In genomic region chr3:148930785-148931184, GRCh38 we compare ENCODE assay signal across 19 cellular contexts.
DNase-seq lines count a peak whose midpoint lies in the region; ATAC-seq, FAIRE-seq and TF ChIP-seq lines count a peak whose summit lies in the region.
"Had no signal": no experiment of that assay in that cellular context is flagged by ENCODE, and none has a peak within 500 bp of the region (broad histone marks: within the 10 kb centered on the region; RNA-seq: fewer than 3 reads in every experiment).

No MANE protein-coding gene starts in this region.

- peak overlapping the region; percentile 40 for H3K4me2 ChIP-seq in GM23248 (ENCODE audit: unreplicated experiment)
- no peak overlapping the region for H3K4me2 ChIP-seq in PC-3 (ENCODE audit: low read length)
- no peak overlapping the region for H3K4me2 ChIP-seq in fibroblast of lung (ENCODE audit: extremely low read depth, insufficient read depth, low read length)

- no peaks in the 10 kb centered on the region for H3K9me3 ChIP-seq in GM23248 (ENCODE audit: low read depth)
- H3K9me3 ChIP-seq in PC-3 (ENCODE audit: low read length): no peaks in the 10 kb centered on the region
- H3K9me3 ChIP-seq in fibroblast of lung (ENCODE audit: control insufficient read depth, insufficient read depth, low read depth, low read length): no peaks in the 10 kb centered on the region
- no peaks in the 10 kb centered on the region for H3K9me3 ChIP-seq in psoas muscle
- H3K9me3 ChIP-seq: ascending aorta, SJCRH30, thoracic aorta had no signal

- CTCF ChIA-PET in PC-3 (lab: Charles Lee): no interaction called here

- H3K4me3 ChIP-seq in GM23248: no peak overlapping the region
- no peak overlapping the region for H3K4me3 ChIP-seq in PC-3 (ENCODE audit: low read length)
- H3K4me3 ChIP-seq in fibroblast of lung (replicated peaks in 1 of 4; ENCODE audit: control extremely low read depth in 1 of 4, insufficient read depth in 1 of 4, low read depth in 3 of 4, low read length in 4 of 4): no peak overlapping the region
- no peak overlapping the region for H3K4me3 ChIP-seq in psoas muscle
- H3K4me3 ChIP-seq: ascending aorta, SJCRH30, skin epidermis, thoracic aorta had no signal

- H3K4me1 ChIP-seq in GM23248 (ENCODE audit: insufficient read depth) (peaks cover 15% of the 10 kb centered on the region), PC-3 (ENCODE audit: insufficient read depth, low read length) (no peaks in the 10 kb centered on the region), fibroblast of lung (ENCODE audit: control insufficient read depth, extremely low read depth, insufficient read depth, low read length) (no peaks in the 10 kb centered on the region), psoas muscle (peaks cover 6% of the 10 kb centered on the region)
- H3K4me1 ChIP-seq: ascending aorta, parathyroid adenoma had no signal

- H3K27me3 ChIP-seq in GM23248 (replicated peaks; ENCODE audit: insufficient read depth) (no peaks in the 10 kb centered on the region), PC-3 (ENCODE audit: low read length) (peaks cover 18% of the 10 kb centered on the region; the same call in 1 of the 2 replicates), fibroblast of lung (ENCODE audit: control insufficient read depth, insufficient read depth, low read length) (no peaks in the 10 kb centered on the region), psoas muscle (ENCODE audit: insufficient read depth in 3 of 3, low read length in 2 of 3) (no peaks in the 10 kb centered on the region)
- H3K27me3 ChIP-seq: ascending aorta, SJCRH30 had no signal

- DNase-seq in GM23248 (peak; percentile 73), PC-3 (peak; percentile 67), fibroblast of lung (ENCODE audit: low read depth in 2 of 2) (peak; percentile 32 to 81), urothelium cell line (ENCODE audit: low spot score) (peak; percentile 40), Right ventricle myocardium inferior (ENCODE audit: missing footprints) (no peak), RPMI8226 (no peak), psoas muscle (no peak)
- DNase-seq: activated CD4-positive, alpha-beta T cell treated with anti-CD3 and anti-CD28 coated beads for 36 hours; activated CD8-positive, alpha-beta memory T cell treated with anti-CD3 and anti-CD28 coated beads, Interleukin-2, amount 50 U/mL, for 4 hours; activated gamma-delta T cell; cortex of kidney; NCI-H1930; NCI-H510A; SJCRH30; T1000 had no signal

- ATAC-seq in PC-3 (peak; percentile 40; the same call in 1 of the 2 replicates), Right ventricle myocardium inferior (no peak), psoas muscle (no peak)
- ATAC-seq: activated CD4-positive, alpha-beta T cell treated with anti-CD3 and anti-CD28 coated beads for 36 hours had no signal

- H3K9ac ChIP-seq in GM23248 (no peak overlapping the region), PC-3 (ENCODE audit: low read length) (no peak overlapping the region), fibroblast of lung (ENCODE audit: insufficient read depth, low read length) (no peak overlapping the region)
- H3K9ac ChIP-seq: parathyroid adenoma had no signal

- no peak overlapping the region for H2AFZ ChIP-seq in GM23248
- no peak overlapping the region for H2AFZ ChIP-seq in PC-3 (ENCODE audit: low read length)
- H2AFZ ChIP-seq in fibroblast of lung (ENCODE audit: low read length): no peak overlapping the region
- H2AFZ ChIP-seq: parathyroid adenoma had no signal

- no peak for FAIRE-seq in urothelium cell line (lab: Jason Lieb, UNC)

- no peak overlapping the region for H3K27ac ChIP-seq in GM23248
- no peak overlapping the region for H3K27ac ChIP-seq in PC-3 (ENCODE audit: low read length)
- no peak overlapping the region for H3K27ac ChIP-seq in fibroblast of lung (ENCODE audit: insufficient read depth, low read length)
- H3K27ac ChIP-seq in psoas muscle: no peak overlapping the region
- H3K27ac ChIP-seq: ascending aorta, parathyroid adenoma, SJCRH30, skin epidermis, thoracic aorta had no signal

- intact Hi-C loops in PC-3 (cut with micrococcal nuclease) (no loop called here), Right ventricle myocardium inferior (cut with DNase I) (no loop called here), psoas muscle (cut with DNase I) (loop anchor here in 1 of 2 donors (5.0 kb wide), 1 partner anchor 58 kb away; no protein-coding TSS in a partner anchor)

- TF ChIP-seq CTCF in PC-3 (conservative IDR thresholded peaks at IDR 0.05; ENCODE audit: low read depth, low read length): no peak
- no peak for TF ChIP-seq CTCF in fibroblast of lung (conservative IDR thresholded peaks at IDR 0.05 in 1 of 2, IDR thresholded peaks at IDR 0.05 in 1 of 2; ENCODE audit: low read depth in 1 of 2, low read length in 2 of 2)
- no peak for TF ChIP-seq CTCF in psoas muscle (IDR thresholded peaks at IDR 0.05)

- no TSS peak for BruUV-seq in PC-3 (replicated peaks; lab: Mats Ljungman, UMichigan)

- POLR2A ChIA-PET in PC-3 (lab: Charles Lee; ENCODE audit: unreplicated experiment): no interaction called here

- in situ Hi-C loops in GM23248 (cut with MboI): no loop called here

- no peaks in the 10 kb centered on the region for H3K79me2 ChIP-seq in GM23248 (ENCODE audit: insufficient read depth)
- H3K79me2 ChIP-seq in PC-3 (ENCODE audit: low read length): no peaks in the 10 kb centered on the region
- H3K79me2 ChIP-seq in fibroblast of lung (ENCODE audit: control insufficient read depth, insufficient read depth, low read length): no peaks in the 10 kb centered on the region
- H3K79me2 ChIP-seq: parathyroid adenoma had no signal

- no peaks in the 10 kb centered on the region for H3K36me3 ChIP-seq in GM23248 (ENCODE audit: low read depth)
- no peaks in the 10 kb centered on the region for H3K36me3 ChIP-seq in PC-3 (ENCODE audit: low read depth, low read length)
- no peaks in the 10 kb centered on the region for H3K36me3 ChIP-seq in fibroblast of lung (ENCODE audit: control insufficient read depth, insufficient read depth, low read length)
- H3K36me3 ChIP-seq in psoas muscle (ENCODE audit: insufficient read depth in 1 of 2, low read depth in 1 of 2): no peaks in the 10 kb centered on the region
- H3K36me3 ChIP-seq: ascending aorta, SJCRH30, thoracic aorta had no signal

- H3F3A ChIP-seq in GM23248 (ENCODE audit: insufficient read depth) (0 out of 2 replicates have a peak, but pooled peaks cover 5% of the 10 kb centered on the region), PC-3 (ENCODE audit: low read length, unreplicated experiment) (no peaks in the 10 kb centered on the region)

- 11 to 33% methylated on average over 2 of the region's 2 CpGs for WGBS in GM23248 (ENCODE audit: low coverage in 1 of 2, low lambda C conversion rate in 2 of 2, missing lambda C conversion rate in 2 of 2), 2 experiments
- 29 to 66% (median 39%) methylated on average over 2 of the region's 2 CpGs for whole genome bisulfite sequencing in psoas muscle, 3 donors

- H4K20me1 ChIP-seq in GM23248 (ENCODE audit: insufficient read depth) (no peaks in the 10 kb centered on the region), PC-3 (ENCODE audit: low read length) (no peaks in the 10 kb centered on the region), fibroblast of lung (ENCODE audit: control insufficient read depth, extremely low read depth, insufficient read depth, low read length) (no peaks in the 10 kb centered on the region)

- H3K9me2 ChIP-seq in GM23248 (ENCODE audit: insufficient read depth): no peaks in the 10 kb centered on the region
- no peaks in the 10 kb centered on the region for H3K9me2 ChIP-seq in PC-3 (replicated peaks; ENCODE audit: low read length)

Comparison
In these comparisons a context has a peak if more than half of its experiments do, and no peak if none do; other contexts are left out.
1. DNase-seq: peak in GM23248 (single experiment), PC-3 (single experiment), fibroblast of lung (2 of 2) and urothelium cell line (single experiment); none in Right ventricle myocardium inferior (single experiment), RPMI8226 (single experiment) and psoas muscle (0 of 2).